Comparison of ENCODE assay signal across 8 cellular contexts in the genomic region with DNA sequence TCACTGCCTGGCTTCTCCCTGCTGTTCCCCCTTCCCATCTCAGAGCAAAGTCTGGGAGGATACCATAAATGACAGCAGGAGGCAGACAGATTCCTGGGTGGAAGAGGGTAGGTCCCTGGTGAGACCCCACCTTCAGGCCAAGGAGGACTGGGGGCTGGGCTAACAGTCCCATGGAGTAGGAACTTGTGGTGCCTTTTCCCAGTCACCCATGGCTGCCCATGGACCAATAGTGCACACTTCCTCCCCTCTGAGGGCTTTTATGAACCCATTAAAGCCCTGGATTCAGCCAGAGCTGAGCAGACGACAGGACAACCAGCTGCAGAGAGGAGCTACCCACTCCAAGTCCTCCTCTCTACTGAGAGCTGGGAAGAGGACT. TPM values are rescaled to one million over a fixed set of nuclear protein-coding genes. Genes with fewer than 3 reads are reported as not detected.
DNase-seq lines count a peak whose midpoint lies in the region; TF ChIP-seq lines count a peak whose summit lies in the region.

No MANE protein-coding gene starts in this region.

- peak overlapping the region in 1 of 8 donors; percentile 36 for H3K27ac Mint-ChIP-seq in CD8-positive, alpha-beta memory T cell
- H3K27ac Mint-ChIP-seq in progenitor cell of endocrine pancreas, result no peak overlapping the region

- peaks cover 4 to 23% (median 5%) of the 10 kb centered on the region in 3 donors for H3K4me1 Mint-ChIP-seq in CD8-positive, alpha-beta memory T cell
- H3K4me1 Mint-ChIP-seq in progenitor cell of endocrine pancreas (ENCODE audit: low read depth), result peaks cover 2% of the 10 kb centered on the region

- CTCF ChIA-PET in CD8-positive, alpha-beta memory T cell (lab: Charles Lee), result no interaction called here

- TF ChIP-seq CTCF in NB4 (IDR thresholded peaks at IDR 0.05; ENCODE audit: low read depth, low read length), result no peak
- TF ChIP-seq CTCF in coronary artery (IDR thresholded peaks at IDR 0.05), result no peak
- no peak for TF ChIP-seq CTCF in progenitor cell of endocrine pancreas (IDR thresholded peaks at IDR 0.05; ENCODE audit: unreplicated experiment)

- TF ChIP-seq POLR2A in NB4 (IDR thresholded peaks at IDR 0.05; ENCODE audit: extremely low read depth, insufficient read length), result no peak

- H2AFZ ChIP-seq in neuron (ENCODE audit: low read depth, low read length), result peak overlapping the region; percentile 96

- no peaks in the 10 kb centered on the region for H3K27me3 ChIP-seq in CD8-positive, alpha-beta memory T cell (ENCODE audit: insufficient read depth, low read length, poor library complexity, severe bottlenecking)
- H3K27me3 ChIP-seq in neuron (ENCODE audit: insufficient read depth, low read length) (no peaks in the 10 kb centered on the region), MG63 (no peaks in the 10 kb centered on the region)

- peaks cover 16% of the 10 kb centered on the region for H3K4me1 ChIP-seq in CD8-positive, alpha-beta memory T cell (ENCODE audit: insufficient read depth, low read length)
- no peaks in the 10 kb centered on the region for H3K4me1 ChIP-seq in neuron (ENCODE audit: insufficient read depth, low read length)

- peak overlapping the region in 6 of 7 donors; percentile 56 to 81 (median 76) for H3K4me3 Mint-ChIP-seq in CD8-positive, alpha-beta memory T cell
- H3K4me3 Mint-ChIP-seq in progenitor cell of endocrine pancreas (ENCODE audit: low read depth), result no peak overlapping the region

- no peak for DNase-seq in CD8-positive, alpha-beta memory T cell
- DNase-seq in NB4 (ENCODE audit: low read depth) (no peak), coronary artery (ENCODE audit: low spot score) (no peak), DMS79 treated with DMSO at 0.1 percent for 48 hours (lab: John Stamatoyannopoulos, UW) (no peak), progenitor cell of endocrine pancreas (ENCODE audit: low spot score, unreplicated experiment) (no peak), NCI-H2081 (lab: John Stamatoyannopoulos, UW) (no peak), MG63 (no peak)

- H3K27ac ChIP-seq in CD8-positive, alpha-beta memory T cell (ENCODE audit: low read depth, low read length), result no peak overlapping the region
- H3K27ac ChIP-seq in coronary artery, result no peak overlapping the region

- no peaks in the 10 kb centered on the region for H3K36me3 Mint-ChIP-seq in CD8-positive, alpha-beta memory T cell
- no peaks in the 10 kb centered on the region for H3K36me3 Mint-ChIP-seq in progenitor cell of endocrine pancreas (ENCODE audit: insufficient read depth)

- no peaks in the 10 kb centered on the region for H3K9me3 Mint-ChIP-seq in CD8-positive, alpha-beta memory T cell
- H3K9me3 Mint-ChIP-seq in progenitor cell of endocrine pancreas (ENCODE audit: low read depth), result peaks cover 6% of the 10 kb centered on the region

- H3K9me3 ChIP-seq in CD8-positive, alpha-beta memory T cell (ENCODE audit: low read length), result no peaks in the 10 kb centered on the region
- H3K9me3 ChIP-seq in neuron (ENCODE audit: low read length) (peaks cover 2% of the 10 kb centered on the region), MG63 (no peaks in the 10 kb centered on the region)

- peak overlapping the region; percentile 59 for H3K4me3 ChIP-seq in CD8-positive, alpha-beta memory T cell (ENCODE audit: low read length)
- H3K4me3 ChIP-seq in NB4 (ENCODE audit: low read depth, low read length), result peak overlapping the region; percentile 7
- peak overlapping the region; percentile 65 for H3K4me3 ChIP-seq in coronary artery
- H3K4me3 ChIP-seq in neuron (ENCODE audit: low read length), result peak overlapping the region; percentile 52
- H3K4me3 ChIP-seq in MG63, result no peak overlapping the region

- H3K36me3 ChIP-seq in CD8-positive, alpha-beta memory T cell (ENCODE audit: insufficient read depth, low read length), result no peaks in the 10 kb centered on the region
- H3K36me3 ChIP-seq in neuron (ENCODE audit: insufficient read depth, low read length) (no peaks in the 10 kb centered on the region), MG63 (no peaks in the 10 kb centered on the region)

- no peaks in the 10 kb centered on the region for H3K27me3 Mint-ChIP-seq in CD8-positive, alpha-beta memory T cell
- H3K27me3 Mint-ChIP-seq in progenitor cell of endocrine pancreas, result peaks cover 5% of the 10 kb centered on the region

- POLR2A ChIA-PET in CD8-positive, alpha-beta memory T cell (lab: Charles Lee), result interaction anchor here (0.8 kb wide), 1 partner anchor 10 kb away, joined by 3 read pairs; no protein-coding TSS in a partner anchor

RNA-seq across cellular contexts. Expression of gene OR5AU1, which starts 36.6 kb away (rescaled TPM):
- not detected for total RNA-seq in CD8-positive, alpha-beta memory T cell
- polyA plus RNA-seq in CD8-positive, alpha-beta memory T cell, result not detected
- not detected in 2 replicates for total RNA-seq in progenitor cell of endocrine pancreas
- not detected in 2 replicates for total RNA-seq in MG63 (2014; rRNA removed; shearing (Covaris generic); ENCODE audit: low replicate concordance)
